In genomic region chr15:92907229-92907628, GRCh38 we compare ENCODE assay signal across 8 cellular contexts. TPM values are rescaled to one million over a fixed set of nuclear protein-coding genes. Genes with fewer than 3 reads are reported as not detected.
DNase-seq lines count a peak whose midpoint lies in the region; ATAC-seq, FAIRE-seq and TF ChIP-seq lines count a peak whose summit lies in the region.

No MANE protein-coding gene starts in this region.

- no peak overlapping the region for H2AFZ ChIP-seq in PC-3 (ENCODE audit: low read length)

- H3K9ac ChIP-seq in PC-3 (ENCODE audit: low read length) (peak overlapping the region; percentile 54), endodermal cell (ENCODE audit: extremely low read depth, low read length, poor library complexity, severe bottlenecking) (peak overlapping the region; percentile 29)

- H3K4me1 ChIP-seq in CD8-positive, alpha-beta T cell (ENCODE audit: insufficient read depth, low read length) = peaks cover 81% of the 10 kb centered on the region
- H3K4me1 ChIP-seq in PC-3 (ENCODE audit: insufficient read depth, low read length) (peaks cover 59% of the 10 kb centered on the region), endodermal cell (ENCODE audit: control insufficient read depth, insufficient read depth, low read length) (peaks cover 7% of the 10 kb centered on the region)

- DNase-seq in CD8-positive, alpha-beta T cell = no peak
- DNase-seq in PC-3 = no peak
- DNase-seq in endodermal cell = no peak
- no peak for DNase-seq in osteocyte (ENCODE audit: extremely low spot score, unreplicated experiment)
- DNase-seq in HTR-8/SVneo (ENCODE audit: insufficient read length, low spot score) = no peak
- no peak for DNase-seq in cerebellar cortex (ENCODE audit: low spot score)

- no peaks in the 10 kb centered on the region for H3K9me3 ChIP-seq in CD8-positive, alpha-beta T cell (ENCODE audit: low read length)
- H3K9me3 ChIP-seq in PC-3 (ENCODE audit: low read length) (no peaks in the 10 kb centered on the region), endodermal cell (ENCODE audit: control insufficient read depth, low read length) (no peaks in the 10 kb centered on the region)

- H3K4me1 Mint-ChIP-seq in CD8-positive, alpha-beta T cell (ENCODE audit: low read depth) = peaks cover 79% of the 10 kb centered on the region
- H3K4me1 Mint-ChIP-seq in endodermal cell = peaks cover 68% of the 10 kb centered on the region
- H3K4me1 Mint-ChIP-seq in osteocyte (ENCODE audit: unreplicated experiment) = peaks cover 88% of the 10 kb centered on the region

- peak overlapping the region; percentile 99 for H3K4me2 ChIP-seq in PC-3 (ENCODE audit: low read length)

- no peaks in the 10 kb centered on the region for H3K27me3 ChIP-seq in CD8-positive, alpha-beta T cell (ENCODE audit: insufficient read depth, low read length)
- no peaks in the 10 kb centered on the region for H3K27me3 ChIP-seq in PC-3 (ENCODE audit: low read length)
- no peaks in the 10 kb centered on the region for H3K27me3 ChIP-seq in endodermal cell (ENCODE audit: control insufficient read depth, insufficient read depth, low read length, poor library complexity, severe bottlenecking)

- WGBS in endodermal cell (ENCODE audit: insufficient coverage in 1 of 2, insufficient read length in 1 of 2), 2 experiments = 75 to 89% methylated on average over 1 of the region's 1 CpG

- peak overlapping the region; percentile 1 for H3K4me3 ChIP-seq in CD8-positive, alpha-beta T cell (ENCODE audit: low read depth, low read length)
- H3K4me3 ChIP-seq in PC-3 (ENCODE audit: low read length) (peak overlapping the region; percentile 48), endodermal cell (ENCODE audit: low read length) (peak overlapping the region; percentile 84)

- H3K27ac Mint-ChIP-seq in CD8-positive, alpha-beta T cell = peak overlapping the region; percentile 99
- peak overlapping the region; percentile 87 for H3K27ac Mint-ChIP-seq in endodermal cell
- H3K27ac Mint-ChIP-seq in osteocyte (ENCODE audit: unreplicated experiment) = peak overlapping the region; percentile 100

- intact Hi-C loops in CD8-positive, alpha-beta T cell (cut with DNase I, micrococcal nuclease) = no loop called here
- intact Hi-C loops in PC-3 (cut with micrococcal nuclease) = loop anchor here (5.0 kb wide), 1 partner anchor 75 kb away; no protein-coding TSS in a partner anchor

- H3K9me3 Mint-ChIP-seq in CD8-positive, alpha-beta T cell = no peaks in the 10 kb centered on the region
- no peaks in the 10 kb centered on the region for H3K9me3 Mint-ChIP-seq in endodermal cell
- no peaks in the 10 kb centered on the region for H3K9me3 Mint-ChIP-seq in osteocyte (ENCODE audit: unreplicated experiment)

- CTCF ChIA-PET in CD8-positive, alpha-beta T cell (lab: Charles Lee) = interaction anchor here (1.2 to 5.8 kb wide), 6 partner anchors 10 to 110 kb away, joined by 3 to 46 read pairs (median 10); no protein-coding TSS in a partner anchor
- CTCF ChIA-PET in PC-3 (lab: Charles Lee) = no interaction called here

- no peak for FAIRE-seq in HTR-8/SVneo (lab: Jason Lieb, UNC)

- ATAC-seq in CD8-positive, alpha-beta T cell = no peak
- ATAC-seq in PC-3 = no peak
- ATAC-seq in HG03469 (IDR thresholded peaks at IDR 0.05; ENCODE audit: unreplicated experiment) = no peak
- no peak for ATAC-seq in HG03439 (IDR thresholded peaks at IDR 0.05; ENCODE audit: unreplicated experiment)

- POLR2A ChIA-PET in CD8-positive, alpha-beta T cell (lab: Charles Lee) = interaction anchor here (0.6 to 10.1 kb wide), 10 partner anchors 9 to 111 kb away, joined by 3 to 251 read pairs (median 4); no protein-coding TSS in a partner anchor
- POLR2A ChIA-PET in PC-3 (lab: Charles Lee; ENCODE audit: unreplicated experiment) = interaction anchor here (0.6 to 1.8 kb wide), 4 partner anchors 15 to 99 kb away, joined by 3 to 9 read pairs (median 7); no protein-coding TSS in a partner anchor

- no peaks in the 10 kb centered on the region for H3K9me2 ChIP-seq in PC-3 (replicated peaks; ENCODE audit: low read length)

- peaks cover 7% of the 10 kb centered on the region for H4K20me1 ChIP-seq in PC-3 (ENCODE audit: low read length)

- no peaks in the 10 kb centered on the region for H3K27me3 Mint-ChIP-seq in CD8-positive, alpha-beta T cell (ENCODE audit: low read depth)
- H3K27me3 Mint-ChIP-seq in endodermal cell (ENCODE audit: insufficient read depth) (no peaks in the 10 kb centered on the region), osteocyte (ENCODE audit: unreplicated experiment) (no peaks in the 10 kb centered on the region)

- no peak for TF ChIP-seq CTCF in CD8-positive, alpha-beta T cell (IDR thresholded peaks at IDR 0.05)
- TF ChIP-seq CTCF in PC-3 (conservative IDR thresholded peaks at IDR 0.05; ENCODE audit: low read depth, low read length) = no peak
- TF ChIP-seq CTCF in endodermal cell (conservative IDR thresholded peaks at IDR 0.05) = no peak
- TF ChIP-seq CTCF in osteocyte (IDR thresholded peaks at IDR 0.05) = no peak

- H3K36me3 Mint-ChIP-seq in CD8-positive, alpha-beta T cell = peaks cover 65% of the 10 kb centered on the region
- H3K36me3 Mint-ChIP-seq in endodermal cell (ENCODE audit: low read depth) (peaks cover 47% of the 10 kb centered on the region), osteocyte (ENCODE audit: unreplicated experiment) (peaks cover 30% of the 10 kb centered on the region)

- peaks cover 18% of the 10 kb centered on the region for H3F3A ChIP-seq in PC-3 (ENCODE audit: low read length, unreplicated experiment)

- peaks cover 95% of the 10 kb centered on the region for H3K79me2 ChIP-seq in PC-3 (ENCODE audit: low read length)

- peak overlapping the region; percentile 94 for H3K4me3 Mint-ChIP-seq in CD8-positive, alpha-beta T cell
- peak overlapping the region; percentile 95 for H3K4me3 Mint-ChIP-seq in endodermal cell
- peak overlapping the region; percentile 51 for H3K4me3 Mint-ChIP-seq in osteocyte (ENCODE audit: unreplicated experiment)

- H3K27ac ChIP-seq in CD8-positive, alpha-beta T cell (ENCODE audit: low read depth, low read length) = no peak overlapping the region
- peak overlapping the region; percentile 92 for H3K27ac ChIP-seq in PC-3 (ENCODE audit: low read length)
- H3K27ac ChIP-seq in endodermal cell (ENCODE audit: low read depth, low read length) = no peak overlapping the region

- no peaks in the 10 kb centered on the region for H3K36me3 ChIP-seq in CD8-positive, alpha-beta T cell (ENCODE audit: insufficient read depth, low read length)
- H3K36me3 ChIP-seq in PC-3 (ENCODE audit: low read depth, low read length) = peaks cover 30% of the 10 kb centered on the region
- H3K36me3 ChIP-seq in endodermal cell (ENCODE audit: control insufficient read depth, insufficient read depth, low read length) = peaks cover 59% of the 10 kb centered on the region

- BruUV-seq in PC-3 (replicated peaks; lab: Mats Ljungman, UMichigan) = no TSS peak

RNA-seq across cellular contexts. Expression of gene CHD2, which starts 7.1 kb away (rescaled TPM):
- 100 to 1,000 TPM; 615 to 669 TPM for total RNA-seq in CD8-positive, alpha-beta T cell
- 42.7 and 50.6 TPM in 2 replicates for total RNA-seq in PC-3 (2014; rRNA removed)
- 100 to 1,000 TPM; 116 to 127 TPM for total RNA-seq in endodermal cell
- 56.2 TPM for polyA plus RNA-seq in endodermal cell (2013, experiment 1 of 2)
- polyA plus RNA-seq in endodermal cell (2013, experiment 2 of 2) = 46.7 TPM
- 89.9 and 102 TPM in 2 replicates for total RNA-seq in osteocyte

Comparison
In these comparisons a context has a peak if more than half of its experiments do, and no peak if none do; other contexts are left out.
1. H3K4me3 ChIP-seq: peak in every context shown above with its lines; median percentile 84 in endodermal cell; 48 in PC-3; 1 in CD8-positive, alpha-beta T cell.